ENCODE assay signal across 13 cellular contexts in genomic region chr4:124481123-124481522, GRCh38.
A peak's percentile ranks its signal among the peaks of the same experiment; 100 is the strongest.
DNase-seq lines count a peak whose midpoint lies in the region; ATAC-seq and TF ChIP-seq lines count a peak whose summit lies in the region.
"Had no signal": no experiment of that assay in that cellular context is flagged by ENCODE, and none has a peak within 500 bp of the region (broad histone marks: within the 10 kb centered on the region; RNA-seq: fewer than 3 reads in every experiment).

No MANE protein-coding gene starts in this region.

- no peak overlapping the region for H3K4me3 Mint-ChIP-seq in naive thymus-derived CD4-positive, alpha-beta T cell
- H3K4me3 Mint-ChIP-seq: CD8-positive, alpha-beta memory T cell had no signal

- in situ Hi-C loops in ACHN (cut with HindIII; ENCODE audit: low pct_ligation_motif_present, low pct_unique_long_range_greater_than_20kb, low sequenced_read_pairs), result no loop called here

- BruUV-seq in PC-9 (replicated peaks; lab: Mats Ljungman, UMichigan), result no TSS peak

- peak; percentile 64 for ATAC-seq in foreskin keratinocyte
- ATAC-seq in left lung, result no peak
- no peak for ATAC-seq in naive thymus-derived CD4-positive, alpha-beta T cell
- ATAC-seq: K562 had no signal

- H4K20me1 ChIP-seq in PC-9 (ENCODE audit: insufficient read depth) (no peaks in the 10 kb centered on the region), osteoblast (ENCODE audit: insufficient read depth, low read length) (no peaks in the 10 kb centered on the region)
- H4K20me1 ChIP-seq: BLaER1 had no signal

- intact Hi-C loops in PC-9 (cut with micrococcal nuclease; ENCODE audit: unreplicated experiment), result no loop called here
- intact Hi-C loops in left lung (cut with DNase I), result no loop called here
- intact Hi-C loops in naive thymus-derived CD4-positive, alpha-beta T cell (cut with micrococcal nuclease), result no loop called here

- peaks cover 0 to 6% (median 0%) of the 10 kb centered on the region in 11 donors for H3K9me3 Mint-ChIP-seq in naive thymus-derived CD4-positive, alpha-beta T cell

- no peaks in the 10 kb centered on the region for H3F3A ChIP-seq in PC-9 (ENCODE audit: insufficient read depth, low read depth)

- H2AFZ ChIP-seq in PC-9, result 0 out of 2 replicates have a peak overlapping the region, but pooled peaks have one; percentile 6
- no peak overlapping the region for H2AFZ ChIP-seq in osteoblast (ENCODE audit: low read length)

- H3K4me1 Mint-ChIP-seq in naive thymus-derived CD4-positive, alpha-beta T cell, result no peaks in the 10 kb centered on the region
- H3K4me1 Mint-ChIP-seq: CD8-positive, alpha-beta memory T cell had no signal

- no peaks in the 10 kb centered on the region for H3K4me1 ChIP-seq in PC-9 (replicated peaks; ENCODE audit: insufficient read depth)
- H3K4me1 ChIP-seq in foreskin keratinocyte, result no peaks in the 10 kb centered on the region
- no peaks in the 10 kb centered on the region for H3K4me1 ChIP-seq in osteoblast (ENCODE audit: insufficient read depth, low read length)
- H3K4me1 ChIP-seq in left lung, result no peaks in the 10 kb centered on the region
- H3K4me1 ChIP-seq in naive thymus-derived CD4-positive, alpha-beta T cell (ENCODE audit: control insufficient read depth in 2 of 2, insufficient read depth in 2 of 2, low read length in 2 of 2), result no peaks in the 10 kb centered on the region
- H3K4me1 ChIP-seq: BLaER1 had no signal

- H3K9me3 ChIP-seq in PC-9 (ENCODE audit: insufficient read depth, low read depth), result no peaks in the 10 kb centered on the region
- H3K9me3 ChIP-seq in osteoblast (ENCODE audit: low read depth, low read length), result no peaks in the 10 kb centered on the region
- H3K9me3 ChIP-seq in left lung, result no peaks in the 10 kb centered on the region
- H3K9me3 ChIP-seq in naive thymus-derived CD4-positive, alpha-beta T cell (ENCODE audit: control insufficient read depth in 2 of 3, low read length in 3 of 3), result no peaks in the 10 kb centered on the region
- H3K9me3 ChIP-seq: BLaER1 had no signal

- H3K27ac ChIP-seq in PC-9, result no peak overlapping the region
- H3K27ac ChIP-seq in foreskin keratinocyte, result no peak overlapping the region
- no peak overlapping the region for H3K27ac ChIP-seq in osteoblast (ENCODE audit: low read depth, low read length)
- H3K27ac ChIP-seq in left lung, result no peak overlapping the region
- H3K27ac ChIP-seq in naive thymus-derived CD4-positive, alpha-beta T cell (ENCODE audit: low read depth, low read length), result no peak overlapping the region
- H3K27ac ChIP-seq: BLaER1 had no signal

- H3K27me3 Mint-ChIP-seq in naive thymus-derived CD4-positive, alpha-beta T cell, result no peaks in the 10 kb centered on the region
- H3K27me3 Mint-ChIP-seq: CD8-positive, alpha-beta memory T cell had no signal

- H3K27me3 ChIP-seq in PC-9 (ENCODE audit: insufficient read depth, low read depth) (no peaks in the 10 kb centered on the region), foreskin keratinocyte (no peaks in the 10 kb centered on the region), osteoblast (ENCODE audit: insufficient read depth, low read length) (no peaks in the 10 kb centered on the region), H7 (ENCODE audit: control insufficient read depth, insufficient read depth, low read length) (no peaks in the 10 kb centered on the region), left lung (no peaks in the 10 kb centered on the region)
- H3K27me3 ChIP-seq in naive thymus-derived CD4-positive, alpha-beta T cell (ENCODE audit: control insufficient read depth in 2 of 2, insufficient read depth in 2 of 2, low read length in 2 of 2), result no peaks in the 10 kb centered on the region
- H3K27me3 ChIP-seq: BLaER1 had no signal

- H3K79me2 ChIP-seq in PC-9 (ENCODE audit: low read depth) (no peaks in the 10 kb centered on the region), osteoblast (ENCODE audit: insufficient read depth, low read length) (no peaks in the 10 kb centered on the region)

- no peak overlapping the region for H3K4me3 ChIP-seq in PC-9
- H3K4me3 ChIP-seq in osteoblast (ENCODE audit: insufficient read depth, low read length), result no peak overlapping the region
- no peak overlapping the region for H3K4me3 ChIP-seq in H7 (ENCODE audit: insufficient read depth, low read depth, low read length)
- no peak overlapping the region for H3K4me3 ChIP-seq in left lung
- H3K4me3 ChIP-seq in naive thymus-derived CD4-positive, alpha-beta T cell (ENCODE audit: low read length), result no peak overlapping the region
- H3K4me3 ChIP-seq: BLaER1, K562 had no signal

- no peaks in the 10 kb centered on the region for H3K36me3 Mint-ChIP-seq in naive thymus-derived CD4-positive, alpha-beta T cell
- H3K36me3 Mint-ChIP-seq: CD8-positive, alpha-beta memory T cell had no signal

- CTCF ChIA-PET in PC-9 (lab: Charles Lee), result no interaction called here
- CTCF ChIA-PET in naive thymus-derived CD4-positive, alpha-beta T cell (lab: Charles Lee), result no interaction called here

- DNase-seq in EL, result peak; percentile 36
- no peak for DNase-seq in PC-9
- DNase-seq in foreskin keratinocyte, result peak in 1 of 2 donors; percentile 33
- DNase-seq in osteoblast (ENCODE audit: insufficient read length, low spot score, missing footprints), result peak; percentile 32
- no peak for DNase-seq in ACHN
- no peak for DNase-seq in H7
- DNase-seq in left lung, result no peak
- DNase-seq in naive thymus-derived CD4-positive, alpha-beta T cell, result no peak
- DNase-seq: CD8-positive, alpha-beta memory T cell; DMS 273 treated with DMSO at 0.1 percent for 48 hours; GDM1 had no signal

- no peak overlapping the region for H3K4me2 ChIP-seq in PC-9
- no peak overlapping the region for H3K4me2 ChIP-seq in osteoblast (ENCODE audit: insufficient read depth, low read length)
- H3K4me2 ChIP-seq: BLaER1 had no signal

- H3K9me2 ChIP-seq in PC-9 (ENCODE audit: insufficient read depth), result no peaks in the 10 kb centered on the region

- no peaks in the 10 kb centered on the region for H3K36me3 ChIP-seq in PC-9 (ENCODE audit: low read depth)
- no peaks in the 10 kb centered on the region for H3K36me3 ChIP-seq in osteoblast (ENCODE audit: insufficient read depth, low read length)
- no peaks in the 10 kb centered on the region for H3K36me3 ChIP-seq in H7 (replicated peaks; ENCODE audit: control insufficient read depth, insufficient read depth, low read length)
- no peaks in the 10 kb centered on the region for H3K36me3 ChIP-seq in left lung
- no peaks in the 10 kb centered on the region for H3K36me3 ChIP-seq in naive thymus-derived CD4-positive, alpha-beta T cell (ENCODE audit: control insufficient read depth in 2 of 3, insufficient read depth in 3 of 3, low read length in 3 of 3)
- H3K36me3 ChIP-seq: BLaER1 had no signal

- no peak for TF ChIP-seq CTCF in PC-9 (conservative IDR thresholded peaks at IDR 0.05)
- TF ChIP-seq CTCF in foreskin keratinocyte (conservative IDR thresholded peaks at IDR 0.05), result no peak
- no peak for TF ChIP-seq CTCF in osteoblast (IDR thresholded peaks at IDR 0.05; ENCODE audit: extremely low read depth, low read depth, low read length)
- no peak for TF ChIP-seq CTCF in left lung (IDR thresholded peaks at IDR 0.05)

- POLR2A ChIA-PET in PC-9 (lab: Charles Lee; ENCODE audit: unreplicated experiment), result no interaction called here
- POLR2A ChIA-PET in naive thymus-derived CD4-positive, alpha-beta T cell (lab: Charles Lee), result no interaction called here

- H3K27ac Mint-ChIP-seq in naive thymus-derived CD4-positive, alpha-beta T cell, result no peak overlapping the region
- H3K27ac Mint-ChIP-seq: CD8-positive, alpha-beta memory T cell had no signal

Comparison
In these comparisons a context has a peak if more than half of its experiments do, and no peak if none do; other contexts are left out.
1. DNase-seq: peak in EL (single experiment) and osteoblast (single experiment); none in PC-9 (0 of 2), ACHN (single experiment), H7 (single experiment), left lung (0 of 2) and naive thymus-derived CD4-positive, alpha-beta T cell (0 of 9).